In genomic region chr3:141418751-141419150, GRCh38 we compare ENCODE assay signal across 16 cellular contexts.
"Had no signal": no experiment of that assay in that cellular context is flagged by ENCODE, and none has a peak within 500 bp of the region (broad histone marks: within the 10 kb centered on the region; RNA-seq: fewer than 3 reads in every experiment).

No MANE protein-coding gene starts in this region.

- H2AFZ ChIP-seq: neural progenitor cell had no signal

- H3K27me3 ChIP-seq: heart right ventricle, neural progenitor cell, ovary, testis had no signal

- ATAC-seq: heart right ventricle, T-cell had no signal

- H3K36me3 ChIP-seq: neural progenitor cell, ovary had no signal

- H3K27me3 Mint-ChIP-seq: activated naive CD8-positive, alpha-beta T cell; stimulated activated naive CD8-positive, alpha-beta T cell treated with anti-CD3 and anti-CD28 coated beads, Interleukin-15, Interleukin-2, amounts not matched to agents 100 ng/mL and 50 ng/mL, for 24 hours; T-cell had no signal

- H3K4me1 ChIP-seq: testis had no signal

- H3K9ac ChIP-seq: neural progenitor cell had no signal

- H3K9me3 ChIP-seq: heart right ventricle, ovary, testis had no signal

- H3K4me3 Mint-ChIP-seq: activated naive CD8-positive, alpha-beta T cell; neural progenitor cell; stimulated activated naive CD8-positive, alpha-beta T cell treated with anti-CD3 and anti-CD28 coated beads, Interleukin-15, Interleukin-2, amounts not matched to agents 100 ng/mL and 50 ng/mL, for 24 hours; T-cell had no signal

- H3K4me3 ChIP-seq: heart right ventricle, neural progenitor cell, ovary, testis had no signal

- DNase-seq: activated CD4-positive, alpha-beta T cell treated with anti-CD3 and anti-CD28 coated beads for 48 hours; activated CD8-positive, alpha-beta memory T cell treated with anti-CD3 and anti-CD28 coated beads for 24 hours; activated effector memory CD4-positive, alpha-beta T cell treated with Interleukin-2 at 50 U/mL for 16 hours; activated T-cell treated with anti-CD3 and anti-CD28 coated beads for 4 hours; foreskin melanocyte; heart right ventricle; kidney; midbrain; ovary; stimulated activated CD4-positive, alpha-beta T cell treated with anti-CD3 and anti-CD28 coated beads, Interleukin-4, amount 100 ng/mL, for 1 hour; stimulated activated CD8-positive, alpha-beta memory T cell treated with anti-CD3 and anti-CD28 coated beads, Interleukin-4, amount 100 ng/mL, for 48 hours; T-cell; testis had no signal

- H3K4me2 ChIP-seq: neural progenitor cell had no signal

- H3K27ac Mint-ChIP-seq: activated naive CD8-positive, alpha-beta T cell; stimulated activated naive CD8-positive, alpha-beta T cell treated with anti-CD3 and anti-CD28 coated beads, Interleukin-15, Interleukin-2, amounts not matched to agents 100 ng/mL and 50 ng/mL, for 24 hours; T-cell had no signal

- H3K27ac ChIP-seq: neural progenitor cell, ovary had no signal

- H3K9me3 Mint-ChIP-seq: neural progenitor cell, T-cell had no signal
